Comparison of ENCODE assay signal across 8 cellular contexts in genomic region chr3:172094621-172095557, GRCh38. TPM values are rescaled to one million over a fixed set of nuclear protein-coding genes. Genes with fewer than 3 reads are reported as not detected.
DNase-seq lines count a peak whose midpoint lies in the region; ATAC-seq, FAIRE-seq and TF ChIP-seq lines count a peak whose summit lies in the region.

No MANE protein-coding gene starts in this region.

- ATAC-seq in GM18858 (IDR thresholded peaks at IDR 0.05; ENCODE audit: unreplicated experiment) (peak; percentile 91), GM23338 (peak; percentile 56), heart right ventricle (peak in 4 of 8 donors; percentile 18 to 29 (median 20))

- H3K9me3 ChIP-seq in heart right ventricle: peaks cover 0 to 4% (median 0%) of the 10 kb centered on the region in 11 donors

- intact Hi-C loops in heart right ventricle (cut with DNase I): loop anchor here in 1 of 10 donors (5.0 kb wide), 1 partner anchor 32 kb away; no protein-coding TSS in a partner anchor

- peaks cover 2% of the 10 kb centered on the region for H3K27me3 Mint-ChIP-seq in GM23338 (ENCODE audit: insufficient read depth, low read depth, poor library complexity)

- H3F3A ChIP-seq in GM23338 (replicated peaks; ENCODE audit: low read depth): no peaks in the 10 kb centered on the region

- DNase-seq in GM23338 (ENCODE audit: low spot score) (peak; percentile 43), NCI-H524 treated with DMSO at 0.1 percent for 48 hours (lab: John Stamatoyannopoulos, UW) (peak; percentile 48), heart right ventricle (no peak), urothelium cell line (ENCODE audit: low spot score) (no peak), retina (no peak), DMS114 treated with DMSO at 0.1 percent for 48 hours (lab: John Stamatoyannopoulos, UW; ENCODE audit: unreplicated experiment) (no peak)
- no peak for DNase-seq in stimulated activated CD4-positive, alpha-beta T cell treated with anti-CD3 and anti-CD28 coated beads, Interleukin-4, amount 100 ng/mL, for 24 hours

- H3K36me3 ChIP-seq in GM23338 (ENCODE audit: insufficient read depth) (no peaks in the 10 kb centered on the region), heart right ventricle (no peaks in the 10 kb centered on the region)

- H3K36me3 Mint-ChIP-seq in GM23338 (ENCODE audit: low read depth): peaks cover 4% of the 10 kb centered on the region; the same call in 2 of the 3 replicates

- H3K27me3 ChIP-seq in GM23338 (ENCODE audit: insufficient read depth) (no peaks in the 10 kb centered on the region), heart right ventricle (no peaks in the 10 kb centered on the region)

- H3K9me3 Mint-ChIP-seq in GM23338: no peaks in the 10 kb centered on the region

- no peak for FAIRE-seq in urothelium cell line (lab: Jason Lieb, UNC)

- peaks cover 92% of the 10 kb centered on the region for H3K79me2 ChIP-seq in GM23338 (replicated peaks; ENCODE audit: insufficient read depth)

- TF ChIP-seq CTCF in GM23338 (conservative IDR thresholded peaks at IDR 0.05; ENCODE audit: low read depth in 2 of 2) (peak in 1 of 2 experiments; percentile 9; a peak in 2 of 4 replicates), heart right ventricle (IDR thresholded peaks at IDR 0.05) (no peak)

- H4K20me1 ChIP-seq in GM23338 (replicated peaks; ENCODE audit: insufficient read depth): 0 out of 2 replicates have a peak, but pooled peaks cover 7% of the 10 kb centered on the region

- no peak overlapping the region for H3K4me3 ChIP-seq in GM23338
- no peak overlapping the region for H3K4me3 ChIP-seq in heart right ventricle

- H3K27ac Mint-ChIP-seq in GM23338: peak overlapping the region; percentile 28; the same call in 1 of the 2 replicates

- no peaks in the 10 kb centered on the region for H3K9me2 ChIP-seq in GM23338 (ENCODE audit: insufficient read depth)

- no peak overlapping the region for H3K4me3 Mint-ChIP-seq in GM23338

- peaks cover 52% of the 10 kb centered on the region for H3K4me1 ChIP-seq in GM23338 (ENCODE audit: insufficient read depth)
- peaks cover 2 to 77% (median 64%) of the 10 kb centered on the region in 9 donors for H3K4me1 ChIP-seq in heart right ventricle

- H2AFZ ChIP-seq in GM23338: no peak overlapping the region

- 86 to 94% methylated on average over 7 of the region's 7 CpGs for WGBS in heart right ventricle, 2 donors

- H3K4me2 ChIP-seq in GM23338: no peak overlapping the region

- no peak overlapping the region for H3K27ac ChIP-seq in GM23338 (ENCODE audit: low read depth)
- peak overlapping the region in 8 of 10 donors; percentile 5 to 83 (median 56) for H3K27ac ChIP-seq in heart right ventricle

- H3K4me1 Mint-ChIP-seq in GM23338: peaks cover 54% of the 10 kb centered on the region

TF ChIP-seq in GM23338, 12 proteins besides CTCF, POLR2A, EP300 and RAD21:
- no peak for TF ChIP-seq ZNF114 (CRISPR knock-in tag; IDR thresholded peaks at IDR 0.05)
- TF ChIP-seq STAT1 (IDR thresholded peaks at IDR 0.05; ENCODE audit: unreplicated experiment): no peak
- TF ChIP-seq EZH2phosphoT487 (IDR thresholded peaks at IDR 0.05; ENCODE audit: unreplicated experiment): no peak
- TF ChIP-seq NANOG (IDR thresholded peaks at IDR 0.05; ENCODE audit: borderline replicate concordance): no peak
- TF ChIP-seq CREB1 (CRISPR knock-in tag; IDR thresholded peaks at IDR 0.05; ENCODE audit: low read depth): no peak
- no peak for TF ChIP-seq REST (IDR thresholded peaks at IDR 0.05; ENCODE audit: unreplicated experiment)
- TF ChIP-seq ZNF462 (CRISPR knock-in tag; IDR thresholded peaks at IDR 0.05): no peak
TF ChIP-seq in GM23338: peak in this region for 0.

RNA-seq across cellular contexts. Expression of gene FNDC3B, which starts 55.5 kb away (rescaled TPM):
- 45.0 and 55.4 TPM in 2 replicates for total RNA-seq in GM23338 (2014; rRNA removed; shearing (Covaris generic))
- polyA plus RNA-seq in GM23338 (2016; fragmentation: Nextera tagmentation; extraction: Ambion mirVana) (17.8 and 19.1 TPM in 2 replicates), heart right ventricle (10 to 100 TPM in 1 of 2 donors, 1 to 10 TPM in 1; 9.7 to 17.1 TPM)
- total RNA-seq in heart right ventricle: 100 to 1,000 TPM in 2 of 10 donors, 10 to 100 TPM in 8; 65.6 to 118 (median 89.0) TPM

Comparison
In these comparisons a context has a peak if more than half of its experiments do, and no peak if none do; other contexts are left out.
1. DNase-seq: peak in GM23338 (single experiment) and NCI-H524 treated with DMSO at 0.1 percent for 48 hours (single experiment); none in heart right ventricle (0 of 2), urothelium cell line (single experiment), stimulated activated CD4-positive, alpha-beta T cell treated with anti-CD3 and anti-CD28 coated beads, Interleukin-4, amount 100 ng/mL, for 24 hours (single experiment), retina (single experiment) and DMS114 treated with DMSO at 0.1 percent for 48 hours (single experiment).